7 cellular contexts compared by ENCODE assay signal in the genomic region with DNA sequence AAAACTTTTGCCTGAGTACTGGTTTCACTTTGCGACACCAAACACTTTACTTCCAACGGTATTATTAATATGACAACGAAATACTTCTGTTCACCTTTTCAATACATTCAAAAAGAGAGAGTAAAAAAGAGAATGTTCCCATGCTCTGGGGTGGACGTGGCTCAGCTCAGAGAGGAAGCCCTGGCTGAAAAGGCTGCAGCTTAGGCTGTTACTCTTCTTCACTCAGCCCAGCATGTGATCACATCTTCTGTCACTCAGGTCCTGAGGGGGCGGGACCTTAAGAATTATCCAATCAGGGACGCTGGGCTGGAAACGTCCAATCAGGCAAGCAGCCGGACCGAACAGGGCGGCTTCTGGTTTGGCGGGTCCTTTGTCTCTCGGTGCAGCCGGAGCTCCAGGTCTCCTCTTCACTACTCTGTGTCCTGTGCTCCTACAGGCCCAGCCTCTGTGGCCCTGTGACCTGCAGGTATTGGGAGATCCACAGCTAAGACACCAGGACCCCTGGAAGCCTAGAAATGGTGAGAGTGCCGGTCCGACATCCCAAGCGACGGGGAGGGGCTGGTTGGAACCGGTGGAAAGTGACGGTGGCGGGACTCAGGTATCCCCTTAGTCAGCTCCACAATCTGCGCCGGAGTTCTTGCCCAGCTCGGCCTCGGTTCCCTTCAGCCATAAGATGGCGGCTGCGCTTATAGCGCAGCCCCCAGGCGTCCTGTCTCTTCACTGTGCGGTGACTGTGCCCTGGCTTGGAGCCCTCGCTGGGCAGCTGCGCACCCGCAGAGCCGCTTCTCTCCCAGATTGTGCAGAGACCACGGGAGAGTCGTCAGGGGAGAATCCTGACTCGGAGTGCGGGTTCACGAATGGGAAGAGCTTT. TPM values are rescaled to one million over a fixed set of nuclear protein-coding genes. Genes with fewer than 3 reads are reported as not detected.
A peak's percentile ranks its signal among the peaks of the same experiment; 100 is the strongest.
DNase-seq lines count a peak whose midpoint lies in the region; ATAC-seq and TF ChIP-seq lines count a peak whose summit lies in the region.

A gene (plus strand): TSS at position 373 of the 871 bp plus-strand sequence. CDS start 143 bp downstream, at position 516.

- H3K27ac Mint-ChIP-seq in activated CD4-positive, alpha-beta T cell treated with anti-CD3 and anti-CD28 coated beads, Interleukin-2, amount 10 ng/mL, durations not matched to agents 7 days and 5 days: peak within 1 kb of the TSS; percentile 98

- DNase-seq in NCI-H2227 treated with DMSO at 0.1 percent for 48 hours (lab: John Stamatoyannopoulos, UW): peak; percentile 85
- DNase-seq in activated CD4-positive, alpha-beta T cell treated with anti-CD3 and anti-CD28 coated beads, Interleukin-2, amount 10 ng/mL, durations not matched to agents 7 days and 5 days: peak; percentile 96
- DNase-seq in coronary artery (ENCODE audit: low spot score): peak; percentile 96
- DNase-seq in kidney tubule cell (ENCODE audit: low spot score): peak; percentile 98
- peak; percentile 68 to 73 for DNase-seq in stimulated activated CD4-positive, alpha-beta T cell treated with anti-CD3 and anti-CD28 coated beads, Interleukin-1b, Interleukin-23, amount 100 ng/mL, for 1 hour (ENCODE audit: low read depth in 2 of 2)

- POLR2A ChIA-PET in activated CD4-positive, alpha-beta T cell treated with anti-CD3 and anti-CD28 coated beads, Interleukin-2, amount 10 ng/mL, durations not matched to agents 7 days and 5 days (lab: Charles Lee): interaction anchor here (0.6 to 1.6 kb wide), 8 partner anchors 33 to 1099 kb away, joined by 3 to 9 read pairs (median 3); a partner anchor contains a TSS

- peak within 1 kb of the TSS; percentile 97 for H3K4me3 Mint-ChIP-seq in activated CD4-positive, alpha-beta T cell treated with anti-CD3 and anti-CD28 coated beads, Interleukin-2, amount 10 ng/mL, durations not matched to agents 7 days and 5 days

- ATAC-seq in HG03095 (IDR thresholded peaks at IDR 0.05; ENCODE audit: unreplicated experiment): peak; percentile 86

- H3K4me1 Mint-ChIP-seq in activated CD4-positive, alpha-beta T cell treated with anti-CD3 and anti-CD28 coated beads, Interleukin-2, amount 10 ng/mL, durations not matched to agents 7 days and 5 days: peaks cover 38% of the 10 kb centered on the region

- no peak for TF ChIP-seq CTCF in coronary artery (IDR thresholded peaks at IDR 0.05)

- peak; percentile 86 for TF ChIP-seq POLR2A in GM18526 (IDR thresholded peaks at IDR 0.05; ENCODE audit: extremely low read depth, insufficient read length)

- peak within 1 kb of the TSS; percentile 81 for H3K4me3 ChIP-seq in coronary artery

- peaks cover 74% of the 10 kb centered on the region for H3K36me3 Mint-ChIP-seq in activated CD4-positive, alpha-beta T cell treated with anti-CD3 and anti-CD28 coated beads, Interleukin-2, amount 10 ng/mL, durations not matched to agents 7 days and 5 days (ENCODE audit: low read depth)

- CTCF ChIA-PET in activated CD4-positive, alpha-beta T cell treated with anti-CD3 and anti-CD28 coated beads, Interleukin-2, amount 10 ng/mL, durations not matched to agents 7 days and 5 days (lab: Charles Lee): interaction anchor here (0.5 to 1.6 kb wide), 4 partner anchors 11 to 252 kb away, joined by 3 to 7 read pairs (median 5); a partner anchor contains a TSS

- H3K9me3 Mint-ChIP-seq in activated CD4-positive, alpha-beta T cell treated with anti-CD3 and anti-CD28 coated beads, Interleukin-2, amount 10 ng/mL, durations not matched to agents 7 days and 5 days: peaks cover 64% of the 10 kb centered on the region

- peak within 1 kb of the TSS; percentile 70 to 86 for H3K27ac ChIP-seq in coronary artery

- no peaks in the 10 kb centered on the region for H3K27me3 Mint-ChIP-seq in activated CD4-positive, alpha-beta T cell treated with anti-CD3 and anti-CD28 coated beads, Interleukin-2, amount 10 ng/mL, durations not matched to agents 7 days and 5 days

RNA-seq across cellular contexts. Expression of the gene that starts here (rescaled TPM):
- total RNA-seq in activated CD4-positive, alpha-beta T cell treated with anti-CD3 and anti-CD28 coated beads, Interleukin-2, amount 10 ng/mL, durations not matched to agents 7 days and 5 days: 10 to 100 TPM; 14.7 to 15.8 TPM

Comparison
In these comparisons a context has a peak if more than half of its experiments do, and no peak if none do; other contexts are left out.
1. Peak in every context shown above with its lines: DNase-seq, ATAC-seq, H3K4me3 ChIP-seq and H3K27ac ChIP-seq.